32 cellular contexts compared by ENCODE assay signal in genomic region chr3:36756272-36756671, GRCh38. TPM values are rescaled to one million over a fixed set of nuclear protein-coding genes. Genes with fewer than 3 reads are reported as not detected.
"Had no signal": no experiment of that assay in that cellular context is flagged by ENCODE, and none has a peak within 500 bp of the region (broad histone marks: within the 10 kb centered on the region; RNA-seq: fewer than 3 reads in every experiment).

No MANE protein-coding gene starts in this region.

- H3K4me3 ChIP-seq: adrenal gland, body of pancreas, colonic mucosa, gastroesophageal sphincter, right atrium auricular region, smooth muscle cell, testis had no signal

- ATAC-seq: body of pancreas; gastroesophageal sphincter; stimulated activated naive CD8-positive, alpha-beta T cell treated with anti-CD3 and anti-CD28 coated beads, Interleukin-15, Interleukin-2, amounts not matched to agents 100 U/mL and 50 U/mL, for 24 hours had no signal

- DNase-seq: activated CD4-positive, alpha-beta T cell treated with anti-CD3 and anti-CD28 coated beads for 4 hours; activated CD4-positive, alpha-beta T cell treated with anti-CD3 and anti-CD28 coated beads, Interleukin-2, amount 50 U/mL, for 4 hours; activated effector memory CD4-positive, alpha-beta T cell treated with Interleukin-2 at 50 U/mL for 16 hours; activated naive CD4-positive, alpha-beta T cell treated with anti-CD3 and anti-CD28 coated beads for 36 hours; activated naive CD8-positive, alpha-beta T cell treated with anti-CD3 and anti-CD28 coated beads for 36 hours; activated T-cell treated with anti-CD3 and anti-CD28 coated beads for 4 hours; adrenal gland; aorta; body of pancreas; colonic mucosa; effector CD8-positive, alpha-beta T cell; erythroblast; hippocampal formation; immature natural killer cell; kidney; stimulated activated CD4-positive, alpha-beta T cell treated with anti-CD3 and anti-CD28 coated beads, Interleukin-1b, Interleukin-23, amount 100 ng/mL, for 48 hours; stimulated activated CD4-positive, alpha-beta T cell treated with anti-CD3 and anti-CD28 coated beads, Interleukin-4, amount 100 ng/mL, for 4 hours; stimulated activated CD8-positive, alpha-beta memory T cell treated with anti-CD3 and anti-CD28 coated beads, Interleukin-4, amount 100 ng/mL, for 48 hours; stimulated activated naive CD8-positive, alpha-beta T cell treated with anti-CD3 and anti-CD28 coated beads, Interleukin-15, Interleukin-2, amounts not matched to agents 100 U/mL and 50 U/mL, for 24 hours; T-helper 1 cell; testis; trophoblast cell had no signal

- H3K36me3 Mint-ChIP-seq: activated naive CD8-positive, alpha-beta T cell treated with anti-CD3 and anti-CD28 coated beads for 36 hours; immature natural killer cell; memory B cell; natural killer cell treated with Interleukin-12 subunit alpha and Interleukin-12 subunit beta and Interleukin-15 and Interleukin-18, amount 100 ng/mL, for 72 hours had no signal

- H3K27ac Mint-ChIP-seq: activated naive CD4-positive, alpha-beta T cell treated with anti-CD3 and anti-CD28 coated beads for 36 hours; activated naive CD8-positive, alpha-beta T cell treated with anti-CD3 and anti-CD28 coated beads for 36 hours; immature natural killer cell; memory B cell; natural killer cell treated with Interleukin-12 subunit alpha and Interleukin-12 subunit beta and Interleukin-15 and Interleukin-18, amount 100 ng/mL, for 72 hours; T-helper 2 cell treated with Interferon-gamma antibody and Interleukin-4, amounts not matched to agents 5 μg/mL and 100 μg/mL, for 36 hours had no signal

- H3K4me1 Mint-ChIP-seq: activated naive CD8-positive, alpha-beta T cell treated with anti-CD3 and anti-CD28 coated beads for 36 hours; immature natural killer cell had no signal

- H3K27me3 ChIP-seq: adrenal gland, body of pancreas, colonic mucosa, right atrium auricular region, testis had no signal

- H3K4me3 Mint-ChIP-seq: activated naive CD4-positive, alpha-beta T cell treated with anti-CD3 and anti-CD28 coated beads for 36 hours; activated naive CD8-positive, alpha-beta T cell treated with anti-CD3 and anti-CD28 coated beads for 36 hours; immature natural killer cell; memory B cell; natural killer cell treated with Interleukin-12 subunit alpha and Interleukin-12 subunit beta and Interleukin-15 and Interleukin-18, amount 100 ng/mL, for 72 hours; T-helper 2 cell treated with Interferon-gamma antibody and Interleukin-4, amounts not matched to agents 5 μg/mL and 100 μg/mL, for 36 hours had no signal

- H3K36me3 ChIP-seq: adrenal gland, colonic mucosa, gastroesophageal sphincter, right atrium auricular region had no signal

- H3K27ac ChIP-seq: adrenal gland, body of pancreas, colonic mucosa, gastroesophageal sphincter, right atrium auricular region, testis had no signal

- FAIRE-seq: kidney, urothelium cell line had no signal

- H3K9me3 ChIP-seq: adrenal gland, body of pancreas, colonic mucosa, gastroesophageal sphincter, right atrium auricular region, testis had no signal

- H3K4me2 ChIP-seq: smooth muscle cell had no signal

- H3K9me3 Mint-ChIP-seq: activated naive CD4-positive, alpha-beta T cell treated with anti-CD3 and anti-CD28 coated beads for 36 hours; activated naive CD8-positive, alpha-beta T cell treated with anti-CD3 and anti-CD28 coated beads for 36 hours; immature natural killer cell; memory B cell; natural killer cell treated with Interleukin-12 subunit alpha and Interleukin-12 subunit beta and Interleukin-15 and Interleukin-18, amount 100 ng/mL, for 72 hours; T-helper 2 cell treated with Interferon-gamma antibody and Interleukin-4, amounts not matched to agents 5 μg/mL and 100 μg/mL, for 36 hours had no signal

- H3K4me1 ChIP-seq: adrenal gland, body of pancreas, colonic mucosa, gastroesophageal sphincter, right atrium auricular region, testis had no signal

RNA-seq across cellular contexts. Expression of gene DCLK3, which starts 8.1 kb away (rescaled TPM):
- total RNA-seq: activated naive CD4-positive, alpha-beta T cell treated with anti-CD3 and anti-CD28 coated beads for 36 hours; body of pancreas; dermis microvascular lymphatic vessel endothelial cell; fibroblast of villous mesenchyme; kidney; natural killer cell treated with Interleukin-12 subunit alpha and Interleukin-12 subunit beta and Interleukin-15 and Interleukin-18, amount 100 ng/mL, for 72 hours; pulmonary artery endothelial cell; smooth muscle cell had no signal
- polyA plus RNA-seq: immature natural killer cell, smooth muscle cell had no signal
